20 cellular contexts compared by ENCODE assay signal in genomic region chr22:46974631-46975585, GRCh38.
A peak's percentile ranks its signal among the peaks of the same experiment; 100 is the strongest.
DNase-seq lines count a peak whose midpoint lies in the region; ATAC-seq and TF ChIP-seq lines count a peak whose summit lies in the region.
"Had no signal": no experiment of that assay in that cellular context is flagged by ENCODE, and none has a peak within 500 bp of the region (broad histone marks: within the 10 kb centered on the region; RNA-seq: fewer than 3 reads in every experiment).

No MANE protein-coding gene starts in this region.

- H3K27ac ChIP-seq in ascending aorta: no peak overlapping the region
- H3K27ac ChIP-seq: HL-60 had no signal

- H3K36me3 Mint-ChIP-seq in activated CD4-positive, alpha-beta T cell treated with anti-CD3 and anti-CD28 coated beads, Interleukin-2, amount 10 ng/mL, durations not matched to agents 7 days and 5 days (ENCODE audit: low read depth): peaks cover 24% of the 10 kb centered on the region
- H3K36me3 Mint-ChIP-seq in activated B cell treated with CpG ODN at 0.5 μM for 24 hours (ENCODE audit: low read depth): peaks cover 65% of the 10 kb centered on the region

- POLR2A ChIA-PET in activated CD4-positive, alpha-beta T cell treated with anti-CD3 and anti-CD28 coated beads, Interleukin-2, amount 10 ng/mL, durations not matched to agents 7 days and 5 days (lab: Charles Lee): no interaction called here
- POLR2A ChIA-PET in activated B cell treated with CpG ODN at 0.5 μM for 24 hours (lab: Charles Lee): no interaction called here

- no peak overlapping the region for H3K4me3 Mint-ChIP-seq in activated CD4-positive, alpha-beta T cell treated with anti-CD3 and anti-CD28 coated beads, Interleukin-2, amount 10 ng/mL, durations not matched to agents 7 days and 5 days
- H3K4me3 Mint-ChIP-seq in activated B cell treated with CpG ODN at 0.5 μM for 24 hours: no peak overlapping the region
- no peak overlapping the region for H3K4me3 Mint-ChIP-seq in stimulated activated naive CD8-positive, alpha-beta T cell treated with anti-CD3 and anti-CD28 coated beads, Interleukin-15, amount 100 ng/mL, for 72 hours
- H3K4me3 Mint-ChIP-seq: B cell, HFFc6, IgD-negative memory B cell had no signal

- intact Hi-C loops in activated B cell treated with CpG ODN at 0.5 μM for 24 hours (cut with micrococcal nuclease) (no loop called here), ascending aorta (cut with DNase I) (no loop called here)

- H3K4me1 ChIP-seq in ascending aorta: no peaks in the 10 kb centered on the region

- ATAC-seq in activated B cell treated with CpG ODN at 0.5 μM for 24 hours (ENCODE audit: low read depth) (no peak), esophagus mucosa (no peak), HG03159 (IDR thresholded peaks at IDR 0.05; ENCODE audit: unreplicated experiment) (no peak)
- no peak for ATAC-seq in stimulated activated naive CD8-positive, alpha-beta T cell treated with anti-CD3 and anti-CD28 coated beads, Interleukin-15, amount 100 ng/mL, for 72 hours

- CTCF ChIA-PET in activated CD4-positive, alpha-beta T cell treated with anti-CD3 and anti-CD28 coated beads, Interleukin-2, amount 10 ng/mL, durations not matched to agents 7 days and 5 days (lab: Charles Lee): no interaction called here
- CTCF ChIA-PET in activated B cell treated with CpG ODN at 0.5 μM for 24 hours (lab: Charles Lee): no interaction called here

- no peaks in the 10 kb centered on the region for H3K9me3 Mint-ChIP-seq in activated CD4-positive, alpha-beta T cell treated with anti-CD3 and anti-CD28 coated beads, Interleukin-2, amount 10 ng/mL, durations not matched to agents 7 days and 5 days
- H3K9me3 Mint-ChIP-seq in activated B cell treated with CpG ODN at 0.5 μM for 24 hours: no peaks in the 10 kb centered on the region
- no peaks in the 10 kb centered on the region for H3K9me3 Mint-ChIP-seq in stimulated activated naive CD8-positive, alpha-beta T cell treated with anti-CD3 and anti-CD28 coated beads, Interleukin-15, amount 100 ng/mL, for 72 hours
- H3K9me3 Mint-ChIP-seq: HFFc6, IgD-negative memory B cell had no signal

- peaks cover 6% of the 10 kb centered on the region for H3K4me1 Mint-ChIP-seq in activated CD4-positive, alpha-beta T cell treated with anti-CD3 and anti-CD28 coated beads, Interleukin-2, amount 10 ng/mL, durations not matched to agents 7 days and 5 days
- H3K4me1 Mint-ChIP-seq in activated B cell treated with CpG ODN at 0.5 μM for 24 hours: peaks cover 19% of the 10 kb centered on the region
- H3K4me1 Mint-ChIP-seq in stimulated activated naive CD8-positive, alpha-beta T cell treated with anti-CD3 and anti-CD28 coated beads, Interleukin-15, amount 100 ng/mL, for 72 hours: peaks cover 18% of the 10 kb centered on the region

- H3K36me3 ChIP-seq in ascending aorta: peaks cover 13 to 15% of the 10 kb centered on the region in 2 donors

- no peaks in the 10 kb centered on the region for H3K27me3 Mint-ChIP-seq in activated CD4-positive, alpha-beta T cell treated with anti-CD3 and anti-CD28 coated beads, Interleukin-2, amount 10 ng/mL, durations not matched to agents 7 days and 5 days
- no peaks in the 10 kb centered on the region for H3K27me3 Mint-ChIP-seq in activated B cell treated with CpG ODN at 0.5 μM for 24 hours
- H3K27me3 Mint-ChIP-seq in stimulated activated naive CD8-positive, alpha-beta T cell treated with anti-CD3 and anti-CD28 coated beads, Interleukin-15, amount 100 ng/mL, for 72 hours: no peaks in the 10 kb centered on the region
- H3K27me3 Mint-ChIP-seq: B cell, IgD-negative memory B cell had no signal

- DNase-seq in activated CD4-positive, alpha-beta T cell treated with anti-CD3 and anti-CD28 coated beads, Interleukin-2, amount 10 ng/mL, durations not matched to agents 7 days and 5 days: no peak
- DNase-seq in activated CD4-positive, alpha-beta T cell treated with anti-CD3 and anti-CD28 coated beads, Interleukin-2, amount 50 U/mL, for 1 hour: no peak
- DNase-seq in activated B cell treated with CpG ODN at 0.5 μM for 24 hours (no peak), mesenteric fat pad (ENCODE audit: low spot score) (peak; percentile 84), ascending aorta (ENCODE audit: low spot score in 2 of 2) (no peak)
- DNase-seq in stimulated activated naive CD8-positive, alpha-beta T cell treated with anti-CD3 and anti-CD28 coated beads, Interleukin-15, amount 100 ng/mL, for 72 hours: no peak
- DNase-seq: 8988T, DND-41, HFFc6, MM.1S, NCI-H1092, NCI-H146, NCI-H2029 treated with DMSO at 0.1 percent for 48 hours, NCI-H2171, NCI-H526 had no signal

- H3K4me3 ChIP-seq in ascending aorta: no peak overlapping the region

- no peaks in the 10 kb centered on the region for H3K27me3 ChIP-seq in ascending aorta

- TF ChIP-seq CTCF in activated B cell treated with CpG ODN at 0.5 μM for 24 hours (IDR thresholded peaks at IDR 0.05) (no peak), ascending aorta (IDR thresholded peaks at IDR 0.05) (no peak)

- no peaks in the 10 kb centered on the region for H3K9me3 ChIP-seq in ascending aorta

- H3K27ac Mint-ChIP-seq in activated CD4-positive, alpha-beta T cell treated with anti-CD3 and anti-CD28 coated beads, Interleukin-2, amount 10 ng/mL, durations not matched to agents 7 days and 5 days: peak overlapping the region; percentile 65
- peak overlapping the region; percentile 24 for H3K27ac Mint-ChIP-seq in activated B cell treated with CpG ODN at 0.5 μM for 24 hours
- peak overlapping the region; percentile 52 to 54 for H3K27ac Mint-ChIP-seq in stimulated activated naive CD8-positive, alpha-beta T cell treated with anti-CD3 and anti-CD28 coated beads, Interleukin-15, amount 100 ng/mL, for 72 hours
- H3K27ac Mint-ChIP-seq: B cell, HFFc6, IgD-negative memory B cell had no signal
